Comparison of ENCODE assay signal across 8 cellular contexts in genomic region chr5:134140530-134141201, GRCh38. TPM values are rescaled to one million over a fixed set of nuclear protein-coding genes. Genes with fewer than 3 reads are reported as not detected.
A peak's percentile ranks its signal among the peaks of the same experiment; 100 is the strongest.
DNase-seq lines count a peak whose midpoint lies in the region; ATAC-seq and TF ChIP-seq lines count a peak whose summit lies in the region.

No MANE protein-coding gene starts in this region.

- no peaks in the 10 kb centered on the region for H3K27me3 ChIP-seq in lung (ENCODE audit: control insufficient read depth, insufficient read depth)
- H3K27me3 ChIP-seq in suprapubic skin: no peaks in the 10 kb centered on the region

- no peak for TF ChIP-seq POLR2A in suprapubic skin (IDR thresholded peaks at IDR 0.05)

- peak; percentile 50 for TF ChIP-seq CTCF in lung (IDR thresholded peaks at IDR 0.05; ENCODE audit: control extremely low read depth, extremely low read depth)
- peak; percentile 46 to 72 for TF ChIP-seq CTCF in suprapubic skin (IDR thresholded peaks at IDR 0.05)

- 28 to 32% methylated on average over 8 of the region's 8 CpGs for WGBS in lung, 2 donors
- WGBS in suprapubic skin: 24% methylated on average over 4 of the region's 8 CpGs

- H3K36me3 ChIP-seq in lung (ENCODE audit: control insufficient read depth in 2 of 2, insufficient read depth in 2 of 2, low read length in 2 of 2) (peaks cover 0 to 53% of the 10 kb centered on the region in 2 donors), suprapubic skin (peaks cover 65% of the 10 kb centered on the region)

- no peak for TF ChIP-seq EP300 in suprapubic skin (IDR thresholded peaks at IDR 0.05)

- H3K4me1 ChIP-seq in lung (ENCODE audit: control insufficient read depth in 2 of 2, insufficient read depth in 2 of 2, low read length in 2 of 2) (peaks cover 0 to 9% of the 10 kb centered on the region in 2 donors), suprapubic skin (peaks cover 42% of the 10 kb centered on the region)

- H3K27ac ChIP-seq in lung (ENCODE audit: low read depth in 1 of 2, low read length in 1 of 2) (no peak overlapping the region), suprapubic skin (no peak overlapping the region)

- peak; percentile 29 for ATAC-seq in HG02610 (IDR thresholded peaks at IDR 0.05; ENCODE audit: unreplicated experiment)
- peak; percentile 30 for ATAC-seq in lung (ENCODE audit: insufficient read depth, low FRiP score)
- ATAC-seq in GM18907 (IDR thresholded peaks at IDR 0.05; ENCODE audit: unreplicated experiment): no peak

- H3K9me3 ChIP-seq in lung (ENCODE audit: control insufficient read depth in 2 of 2, insufficient read depth in 1 of 2, low read length in 1 of 2) (no peaks in the 10 kb centered on the region), suprapubic skin (no peaks in the 10 kb centered on the region)

- H3K4me3 ChIP-seq in lung (no peak overlapping the region), suprapubic skin (no peak overlapping the region)

- peak; percentile 87 for DNase-seq in ELR (ENCODE audit: low read depth)
- peak; percentile 6 for DNase-seq in NCI-H446 treated with DMSO at 0.1 percent for 48 hours (lab: John Stamatoyannopoulos, UW)
- peak; percentile 63 for DNase-seq in activated CD4-positive, CD25-positive, alpha-beta regulatory T cell treated with anti-CD3 and anti-CD28 coated beads, Interleukin-2, amount 50 U/mL, for 72 hours
- DNase-seq in effector CD4-positive, alpha-beta T cell: peak; percentile 57
- DNase-seq in lung (ENCODE audit: low spot score): peak; percentile 65
- DNase-seq in suprapubic skin (ENCODE audit: low spot score in 2 of 2): peak; percentile 76 to 83

RNA-seq across cellular contexts. Expression of gene TCF7, which starts 26.2 kb away (rescaled TPM):
- total RNA-seq in lung (1 to 10 TPM; 3.7 to 6.0 TPM), suprapubic skin (1 to 10 TPM; 2.9 to 7.2 (median 4.9) TPM)
- polyA plus RNA-seq in lung: 1 to 10 TPM; 2.9 to 3.1 TPM

RNA-seq across cellular contexts. Expression of gene SKP1, which starts 36.1 kb away (rescaled TPM):
- total RNA-seq in lung (100 to 1,000 TPM; 242 to 324 TPM), suprapubic skin (100 to 1,000 TPM; 143 to 261 (median 196) TPM)
- polyA plus RNA-seq in lung: 100 to 1,000 TPM; 149 to 551 TPM

Comparison
In these comparisons a context has a peak if more than half of its experiments do, and no peak if none do; other contexts are left out.
1. DNase-seq: peak in every context shown above with its lines; median percentile 87 in ELR; 80 in suprapubic skin; 65 in lung; 63 in activated CD4-positive, CD25-positive, alpha-beta regulatory T cell treated with anti-CD3 and anti-CD28 coated beads, Interleukin-2, amount 50 U/mL, for 72 hours; 57 in effector CD4-positive, alpha-beta T cell; 6 in NCI-H446 treated with DMSO at 0.1 percent for 48 hours.